21 cellular contexts compared by ENCODE assay signal in the genomic region with DNA sequence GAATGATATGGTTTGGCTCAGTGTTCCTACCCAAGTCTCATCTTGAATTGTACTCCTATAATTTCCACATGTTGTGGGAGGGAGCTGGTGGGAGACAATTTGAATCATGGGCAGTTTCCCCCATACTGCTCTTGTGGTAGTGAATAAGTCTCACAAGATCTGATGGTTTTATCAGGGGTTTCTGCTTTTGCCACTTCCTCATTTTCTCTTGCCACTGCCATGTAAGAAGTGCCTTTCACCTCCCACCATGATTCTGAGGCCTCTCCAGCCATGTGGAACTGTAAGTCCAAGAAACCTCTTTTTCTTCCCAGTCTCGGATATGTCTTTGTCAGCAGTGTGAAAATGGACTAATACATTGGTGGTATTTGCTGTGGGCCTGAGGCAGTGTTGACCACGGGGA. TPM values are rescaled to one million over a fixed set of nuclear protein-coding genes. Genes with fewer than 3 reads are reported as not detected.
"Had no signal": no experiment of that assay in that cellular context is flagged by ENCODE, and none has a peak within 500 bp of the region (broad histone marks: within the 10 kb centered on the region; RNA-seq: fewer than 3 reads in every experiment).

No MANE protein-coding gene starts in this region.

RNA-seq across cellular contexts. Expression of gene PYDC2, which starts 23.0 kb away (rescaled TPM):
- total RNA-seq: activated B cell treated with CpG ODN at 0.5 μM for 24 hours; activated CD4-positive, alpha-beta memory T cell treated with anti-CD3 and anti-CD28 coated beads for 36 hours; activated CD4-positive, alpha-beta T cell treated with anti-CD3 and anti-CD28 coated beads, Interleukin-2, amount 10 ng/mL, durations not matched to agents 24 days and 14 days; activated CD8-positive, alpha-beta memory T cell treated with anti-CD3 and anti-CD28 coated beads for 36 hours; activated CD8-positive, alpha-beta T cell treated with anti-CD3 and anti-CD28 coated beads for 36 hours; activated naive CD4-positive, alpha-beta T cell treated with anti-CD3 and anti-CD28 coated beads for 36 hours; activated naive CD4-positive, alpha-beta T cell treated with anti-CD3 and anti-CD28 coated beads, Interleukin-2, amount 50 U/mL, for 72 hours; activated naive CD8-positive, alpha-beta T cell treated with anti-CD3 and anti-CD28 coated beads for 36 hours; activated T-cell treated with anti-CD3 and anti-CD28 coated beads, Interleukin-2, amount 50 U/mL, for 4 hours; activated T-cell treated with anti-CD3 and anti-CD28 coated beads, Interleukin-2, amount 50 U/mL, for 72 hours; activated T-helper 1 cell treated with anti-CD3 and anti-CD28 coated beads, Interleukin-12 subunit alpha, Interleukin-12 subunit beta, Interleukin-2, Interleukin-4 antibody, amounts not matched to agents 30 ng/mL and 10 ng/mL and 1 ng/mL, durations not matched to agents 14 hours and 24 hours and 36 hours; activated T-helper 17 cell treated with anti-CD3 and anti-CD28 coated beads, Interleukin-2, amount 50 U/mL, for 72 hours; aorta; astrocyte; body of pancreas; breast epithelium; cardiac septum; cerebellum; T-helper 17 cell; T-helper 2 cell treated with Interferon-gamma antibody and Interleukin-4, amounts not matched to agents 100 ng/mL and 5 ng/mL, for 36 hours had no signal
- polyA plus RNA-seq: adrenal gland, aorta had no signal
